ENCODE assay signal across 1 cellular context in the genomic region with DNA sequence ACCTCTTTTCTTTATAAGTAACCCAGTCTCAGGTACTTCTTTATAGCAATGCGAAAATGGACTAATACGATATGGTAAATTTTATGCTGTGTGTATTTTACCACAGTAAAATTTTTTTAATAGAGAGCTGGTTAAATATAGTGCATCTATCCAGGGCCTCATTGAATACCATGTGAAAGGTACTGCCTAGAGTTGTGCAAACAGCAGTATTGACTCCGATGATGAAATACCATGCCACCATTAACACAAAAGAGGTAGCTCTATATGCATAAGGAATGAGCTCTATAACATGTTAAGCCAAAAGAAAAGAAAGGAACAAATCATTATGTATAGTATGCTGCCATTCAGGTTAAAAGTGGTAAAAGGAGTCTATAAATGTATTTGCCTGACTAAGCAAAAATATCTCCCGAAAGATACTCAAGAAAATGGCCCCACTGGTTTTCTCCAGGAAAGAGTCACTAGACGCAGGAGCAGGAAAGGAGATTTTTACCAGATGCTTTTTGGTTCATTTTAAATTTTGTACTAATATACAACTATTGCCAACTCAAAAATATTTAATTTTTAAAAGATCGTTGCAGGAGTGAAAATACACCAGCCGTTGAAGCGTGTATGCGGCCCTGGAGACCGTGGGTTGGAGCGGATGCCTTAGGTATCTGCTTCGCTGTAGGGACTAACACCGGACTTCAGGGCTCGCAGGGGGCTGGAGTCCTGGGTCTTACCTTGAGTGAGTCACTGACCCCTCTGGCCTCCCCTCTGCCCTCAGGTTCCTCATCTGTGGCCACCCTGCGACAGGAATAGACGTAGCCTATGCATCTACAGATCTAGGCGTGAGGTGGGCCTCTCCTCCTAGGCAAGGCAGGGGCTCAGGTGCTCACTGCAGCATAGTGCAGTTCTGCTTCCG.
TF ChIP-seq lines count a peak whose summit lies in the region.

No MANE protein-coding gene starts in this region.

TF ChIP-seq in SK-N-SH treated with all-trans-retinoic acid at 6 μM for 48 hours, 23 proteins besides CTCF, POLR2A, EP300 and RAD21 (continued from another document):
- TF ChIP-seq, protein P1, sequence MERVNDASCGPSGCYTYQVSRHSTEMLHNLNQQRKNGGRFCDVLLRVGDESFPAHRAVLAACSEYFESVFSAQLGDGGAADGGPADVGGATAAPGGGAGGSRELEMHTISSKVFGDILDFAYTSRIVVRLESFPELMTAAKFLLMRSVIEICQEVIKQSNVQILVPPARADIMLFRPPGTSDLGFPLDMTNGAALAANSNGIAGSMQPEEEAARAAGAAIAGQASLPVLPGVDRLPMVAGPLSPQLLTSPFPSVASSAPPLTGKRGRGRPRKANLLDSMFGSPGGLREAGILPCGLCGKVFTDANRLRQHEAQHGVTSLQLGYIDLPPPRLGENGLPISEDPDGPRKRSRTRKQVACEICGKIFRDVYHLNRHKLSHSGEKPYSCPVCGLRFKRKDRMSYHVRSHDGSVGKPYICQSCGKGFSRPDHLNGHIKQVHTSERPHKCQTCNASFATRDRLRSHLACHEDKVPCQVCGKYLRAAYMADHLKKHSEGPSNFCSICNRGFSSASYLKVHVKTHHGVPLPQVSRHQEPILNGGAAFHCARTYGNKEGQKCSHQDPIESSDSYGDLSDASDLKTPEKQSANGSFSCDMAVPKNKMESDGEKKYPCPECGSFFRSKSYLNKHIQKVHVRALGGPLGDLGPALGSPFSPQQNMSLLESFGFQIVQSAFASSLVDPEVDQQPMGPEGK (CRISPR knock-in tag; IDR thresholded peaks at IDR 0.05; ENCODE audit: borderline replicate concordance): no peak
- TF ChIP-seq ZNF70 (CRISPR knock-in tag; IDR thresholded peaks at IDR 0.05): no peak
- no peak for TF ChIP-seq ZC3H10 (CRISPR knock-in tag; IDR thresholded peaks at IDR 0.05)
- no peak for TF ChIP-seq SNAI2 (CRISPR knock-in tag; IDR thresholded peaks at IDR 0.05)
- TF ChIP-seq CSRNP3 (CRISPR knock-in tag; IDR thresholded peaks at IDR 0.05): no peak
- TF ChIP-seq, protein P2, sequence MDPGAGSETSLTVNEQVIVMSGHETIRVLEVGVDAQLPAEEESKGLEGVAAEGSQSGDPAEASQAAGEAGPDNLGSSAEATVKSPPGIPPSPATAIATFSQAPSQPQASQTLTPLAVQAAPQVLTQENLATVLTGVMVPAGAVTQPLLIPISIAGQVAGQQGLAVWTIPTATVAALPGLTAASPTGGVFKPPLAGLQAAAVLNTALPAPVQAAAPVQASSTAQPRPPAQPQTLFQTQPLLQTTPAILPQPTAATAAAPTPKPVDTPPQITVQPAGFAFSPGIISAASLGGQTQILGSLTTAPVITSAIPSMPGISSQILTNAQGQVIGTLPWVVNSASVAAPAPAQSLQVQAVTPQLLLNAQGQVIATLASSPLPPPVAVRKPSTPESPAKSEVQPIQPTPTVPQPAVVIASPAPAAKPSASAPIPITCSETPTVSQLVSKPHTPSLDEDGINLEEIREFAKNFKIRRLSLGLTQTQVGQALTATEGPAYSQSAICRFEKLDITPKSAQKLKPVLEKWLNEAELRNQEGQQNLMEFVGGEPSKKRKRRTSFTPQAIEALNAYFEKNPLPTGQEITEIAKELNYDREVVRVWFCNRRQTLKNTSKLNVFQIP (CRISPR knock-in tag; IDR thresholded peaks at IDR 0.05; ENCODE audit: borderline replicate concordance, low read depth): no peak
- TF ChIP-seq TOX (CRISPR knock-in tag; IDR thresholded peaks at IDR 0.05; ENCODE audit: borderline replicate concordance): no peak
- TF ChIP-seq BACH2 (CRISPR knock-in tag; IDR thresholded peaks at IDR 0.05; ENCODE audit: borderline replicate concordance): no peak
- TF ChIP-seq, protein P3, sequence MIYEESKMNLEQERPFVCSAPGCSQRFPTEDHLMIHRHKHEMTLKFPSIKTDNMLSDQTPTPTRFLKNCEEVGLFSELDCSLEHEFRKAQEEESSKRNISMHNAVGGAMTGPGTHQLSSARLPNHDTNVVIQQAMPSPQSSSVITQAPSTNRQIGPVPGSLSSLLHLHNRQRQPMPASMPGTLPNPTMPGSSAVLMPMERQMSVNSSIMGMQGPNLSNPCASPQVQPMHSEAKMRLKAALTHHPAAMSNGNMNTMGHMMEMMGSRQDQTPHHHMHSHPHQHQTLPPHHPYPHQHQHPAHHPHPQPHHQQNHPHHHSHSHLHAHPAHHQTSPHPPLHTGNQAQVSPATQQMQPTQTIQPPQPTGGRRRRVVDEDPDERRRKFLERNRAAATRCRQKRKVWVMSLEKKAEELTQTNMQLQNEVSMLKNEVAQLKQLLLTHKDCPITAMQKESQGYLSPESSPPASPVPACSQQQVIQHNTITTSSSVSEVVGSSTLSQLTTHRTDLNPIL (CRISPR knock-in tag; IDR thresholded peaks at IDR 0.05; ENCODE audit: low read depth): no peak
- TF ChIP-seq TSHZ2 (CRISPR knock-in tag; IDR thresholded peaks at IDR 0.05): no peak
- no peak for TF ChIP-seq ISL1 (CRISPR knock-in tag; IDR thresholded peaks at IDR 0.05)
- no peak for TF ChIP-seq ZNF8 (CRISPR knock-in tag; IDR thresholded peaks at IDR 0.05)
